ENCODE assay signal across 8 cellular contexts in the genomic region with DNA sequence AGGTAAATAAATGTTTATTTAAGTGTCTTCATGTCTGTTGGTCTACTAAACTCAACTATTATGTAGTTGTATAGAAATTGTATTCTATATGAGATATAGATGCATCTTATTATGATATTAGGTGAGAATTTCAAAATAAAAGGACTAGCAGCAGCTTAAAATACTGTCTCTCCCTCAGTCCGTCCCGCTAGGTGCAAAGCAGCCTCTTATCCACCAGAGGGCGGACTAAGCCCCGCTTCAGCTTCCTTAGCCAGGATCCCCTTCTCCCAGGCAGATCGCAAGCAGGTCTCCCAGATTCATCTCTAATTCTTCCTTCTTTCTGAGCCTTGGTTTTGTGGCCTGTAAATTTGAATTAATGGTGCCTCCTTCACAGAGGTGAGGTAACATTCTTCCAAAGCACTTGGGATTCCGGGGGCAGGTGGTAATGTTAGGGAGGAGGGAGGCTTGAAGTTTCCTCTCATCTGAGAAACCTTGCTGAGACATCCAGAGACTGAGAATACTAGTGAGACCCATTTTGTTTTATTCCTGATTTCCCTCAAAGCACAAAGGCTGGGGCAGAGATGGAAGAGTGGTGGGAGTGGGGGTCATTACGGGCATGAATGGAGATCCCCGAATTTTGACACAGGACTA. TPM values are rescaled to one million over a fixed set of nuclear protein-coding genes. Genes with fewer than 3 reads are reported as not detected.
DNase-seq lines count a peak whose midpoint lies in the region; ATAC-seq, FAIRE-seq and TF ChIP-seq lines count a peak whose summit lies in the region.

No MANE protein-coding gene starts in this region.

- no peaks in the 10 kb centered on the region for H3K9me1 ChIP-seq in endothelial cell of umbilical vein (replicated peaks; ENCODE audit: control insufficient read depth, extremely low read depth, insufficient read depth, low read length)

- no peak overlapping the region for H3K27ac ChIP-seq in endothelial cell of umbilical vein (ENCODE audit: insufficient read depth, low read depth, low read length)

- no peaks in the 10 kb centered on the region for H3K36me3 Mint-ChIP-seq in CD14-positive monocyte
- H3K36me3 Mint-ChIP-seq in activated CD8-positive, alpha-beta T cell treated with anti-CD3 and anti-CD28 coated beads, Interleukin-2, amount 10 ng/mL, durations not matched to agents 7 days and 5 days (ENCODE audit: low read depth), result no peaks in the 10 kb centered on the region
- no peaks in the 10 kb centered on the region for H3K36me3 Mint-ChIP-seq in stimulated activated memory B cell treated with anti-CD40 and anti-IgM and Interleukin-4, amounts not matched to agents 10 μg/mL and 1 μg/mL and 100 μg/mL, for 72 hours

- peaks cover 3% of the 10 kb centered on the region for H3K4me1 Mint-ChIP-seq in CD14-positive monocyte
- H3K4me1 Mint-ChIP-seq in activated CD8-positive, alpha-beta T cell treated with anti-CD3 and anti-CD28 coated beads, Interleukin-2, amount 10 ng/mL, durations not matched to agents 7 days and 5 days (ENCODE audit: low read depth), result no peaks in the 10 kb centered on the region
- H3K4me1 Mint-ChIP-seq in stimulated activated memory B cell treated with anti-CD40 and anti-IgM and Interleukin-4, amounts not matched to agents 10 μg/mL and 1 μg/mL and 100 μg/mL, for 72 hours, result peaks cover 6% of the 10 kb centered on the region

- H3K9ac ChIP-seq in endothelial cell of umbilical vein (replicated peaks; ENCODE audit: extremely low read depth, insufficient read depth, low read length), result no peak overlapping the region

- H3K27me3 Mint-ChIP-seq in CD14-positive monocyte (ENCODE audit: low read depth in 3 of 3), result peaks cover 2 to 5% (median 2%) of the 10 kb centered on the region in 3 donors
- H3K27me3 Mint-ChIP-seq in activated CD8-positive, alpha-beta T cell treated with anti-CD3 and anti-CD28 coated beads, Interleukin-2, amount 10 ng/mL, durations not matched to agents 7 days and 5 days (ENCODE audit: low read depth), result peaks cover 27% of the 10 kb centered on the region
- peaks cover 13% of the 10 kb centered on the region for H3K27me3 Mint-ChIP-seq in stimulated activated memory B cell treated with anti-CD40 and anti-IgM and Interleukin-4, amounts not matched to agents 10 μg/mL and 1 μg/mL and 100 μg/mL, for 72 hours

- H3K79me2 ChIP-seq in endothelial cell of umbilical vein (ENCODE audit: control insufficient read depth, insufficient read depth, low read length), result no peaks in the 10 kb centered on the region

- no peaks in the 10 kb centered on the region for H4K20me1 ChIP-seq in endothelial cell of umbilical vein (replicated peaks; ENCODE audit: control insufficient read depth, extremely low read depth, insufficient read depth, low read length)

- peaks cover 0 to 4% (median 3%) of the 10 kb centered on the region in 7 donors for H3K9me3 Mint-ChIP-seq in CD14-positive monocyte
- H3K9me3 Mint-ChIP-seq in activated CD8-positive, alpha-beta T cell treated with anti-CD3 and anti-CD28 coated beads, Interleukin-2, amount 10 ng/mL, durations not matched to agents 7 days and 5 days (ENCODE audit: insufficient read depth), result no peaks in the 10 kb centered on the region
- H3K9me3 Mint-ChIP-seq in stimulated activated memory B cell treated with anti-CD40 and anti-IgM and Interleukin-4, amounts not matched to agents 10 μg/mL and 1 μg/mL and 100 μg/mL, for 72 hours, result peaks cover 6% of the 10 kb centered on the region

- no peak overlapping the region for H3K27ac Mint-ChIP-seq in CD14-positive monocyte
- H3K27ac Mint-ChIP-seq in activated CD8-positive, alpha-beta T cell treated with anti-CD3 and anti-CD28 coated beads, Interleukin-2, amount 10 ng/mL, durations not matched to agents 7 days and 5 days, result no peak overlapping the region
- H3K27ac Mint-ChIP-seq in stimulated activated memory B cell treated with anti-CD40 and anti-IgM and Interleukin-4, amounts not matched to agents 10 μg/mL and 1 μg/mL and 100 μg/mL, for 72 hours, result no peak overlapping the region

- TF ChIP-seq CTCF in CD14-positive monocyte (IDR thresholded peaks at IDR 0.05) (peak; percentile 95), endothelial cell of umbilical vein (IDR thresholded peaks at IDR 0.05; ENCODE audit: extremely low read depth in 1 of 2, insufficient read depth in 1 of 2, low read depth in 1 of 2, low read length in 2 of 2) (peak; percentile 78 to 90)

- peak; percentile 63 for ATAC-seq in GM18870 (IDR thresholded peaks at IDR 0.05; ENCODE audit: unreplicated experiment)
- ATAC-seq in HG03139 (IDR thresholded peaks at IDR 0.05; ENCODE audit: unreplicated experiment), result peak; percentile 73
- peak; percentile 78 for ATAC-seq in activated CD8-positive, alpha-beta T cell treated with anti-CD3 and anti-CD28 coated beads, Interleukin-2, amount 10 ng/mL, durations not matched to agents 7 days and 5 days
- peak; percentile 76 for ATAC-seq in stimulated activated memory B cell treated with anti-CD40 and anti-IgM and Interleukin-4, amounts not matched to agents 10 μg/mL and 1 μg/mL and 100 μg/mL, for 72 hours

- dilution Hi-C loops in endothelial cell of umbilical vein (cut with MboI; ENCODE audit: extremely low pct_ligation_motif_present, low sequenced_read_pairs), result no loop called here

- no TSS peak for BruUV-seq in endothelial cell of umbilical vein (replicated peaks; lab: Mats Ljungman, UMichigan)

- FAIRE-seq in endothelial cell of umbilical vein (lab: Jason Lieb, UNC), result peak; percentile 82

- POLR2A ChIA-PET in activated CD8-positive, alpha-beta T cell treated with anti-CD3 and anti-CD28 coated beads, Interleukin-2, amount 10 ng/mL, durations not matched to agents 7 days and 5 days (lab: Charles Lee), result no interaction called here
- POLR2A ChIA-PET in endothelial cell of umbilical vein (lab: Charles Lee), result no interaction called here

- H2AFZ ChIP-seq in endothelial cell of umbilical vein (ENCODE audit: low read depth, low read length), result no peak overlapping the region

- no peaks in the 10 kb centered on the region for H3K4me1 ChIP-seq in endothelial cell of umbilical vein (ENCODE audit: control insufficient read depth, extremely low read depth, insufficient read depth, low read length)

- H3K4me3 ChIP-seq in endothelial cell of umbilical vein (replicated peaks in 1 of 3; ENCODE audit: insufficient read depth in 1 of 3, low read depth in 1 of 3, low read length in 3 of 3), result no peak overlapping the region

- H3K36me3 ChIP-seq in endothelial cell of umbilical vein (ENCODE audit: control insufficient read depth in 2 of 2, extremely low read depth in 1 of 2, insufficient read depth in 2 of 2, low read length in 2 of 2), result no peaks in the 10 kb centered on the region

- intact Hi-C loops in CD14-positive monocyte (cut with micrococcal nuclease) (loop anchor here (2.0 kb wide), 1 partner anchor 108 kb away; no protein-coding TSS in a partner anchor), endothelial cell of umbilical vein (cut with micrococcal nuclease) (loop anchor here (1.0 to 5.0 kb wide), 3 partner anchors 58 to 1511 kb away; no protein-coding TSS in a partner anchor)

- CTCF ChIA-PET in activated CD8-positive, alpha-beta T cell treated with anti-CD3 and anti-CD28 coated beads, Interleukin-2, amount 10 ng/mL, durations not matched to agents 7 days and 5 days (lab: Charles Lee), result interaction anchor here (0.6 to 7.1 kb wide), 35 partner anchors 9 to 193 kb away, joined by 3 to 113 read pairs (median 5); partner anchors contain the start of gene INSC
- CTCF ChIA-PET in endothelial cell of umbilical vein (lab: Charles Lee), result interaction anchor here (0.6 to 4.2 kb wide), 30 partner anchors 9 to 1516 kb away, joined by 3 to 94 read pairs (median 4); no protein-coding TSS in a partner anchor

- no peaks in the 10 kb centered on the region for H3K9me3 ChIP-seq in endothelial cell of umbilical vein (replicated peaks; ENCODE audit: control insufficient read depth, insufficient read depth, low read length)

- no peak overlapping the region for H3K4me2 ChIP-seq in endothelial cell of umbilical vein (ENCODE audit: insufficient read depth, low read length)

- peaks cover 4 to 5% of the 10 kb centered on the region in 2 experiments for H3K27me3 ChIP-seq in endothelial cell of umbilical vein (ENCODE audit: control insufficient read depth in 2 of 2, insufficient read depth in 2 of 2, low read length in 2 of 2)

- TF ChIP-seq POLR2A in endothelial cell of umbilical vein (IDR thresholded peaks at IDR 0.05; ENCODE audit: low read depth, low read length), result no peak

- no peak overlapping the region for H3K4me3 Mint-ChIP-seq in CD14-positive monocyte
- no peak overlapping the region for H3K4me3 Mint-ChIP-seq in activated CD8-positive, alpha-beta T cell treated with anti-CD3 and anti-CD28 coated beads, Interleukin-2, amount 10 ng/mL, durations not matched to agents 7 days and 5 days
- no peak overlapping the region for H3K4me3 Mint-ChIP-seq in stimulated activated memory B cell treated with anti-CD40 and anti-IgM and Interleukin-4, amounts not matched to agents 10 μg/mL and 1 μg/mL and 100 μg/mL, for 72 hours

- DNase-seq in CD14-positive monocyte (ENCODE audit: low spot score), result no peak
- DNase-seq in NCI-H345 (lab: John Stamatoyannopoulos, UW), result peak; percentile 64
- DNase-seq in activated CD8-positive, alpha-beta T cell treated with anti-CD3 and anti-CD28 coated beads, Interleukin-2, amount 10 ng/mL, durations not matched to agents 7 days and 5 days, result peak; percentile 67
- DNase-seq in endothelial cell of umbilical vein (ENCODE audit: low read depth, low spot score), result peak; percentile 63
- peak; percentile 65 for DNase-seq in mucosa of gallbladder (ENCODE audit: low spot score)

RNA-seq across cellular contexts. Expression of gene INSC, which starts 13.5 kb away (rescaled TPM):
- polyA plus RNA-seq in CD14-positive monocyte (not detected), endothelial cell of umbilical vein (not detected in 2 replicates)
- total RNA-seq in activated CD8-positive, alpha-beta T cell treated with anti-CD3 and anti-CD28 coated beads, Interleukin-2, amount 10 ng/mL, durations not matched to agents 7 days and 5 days, result under 1 TPM; 0.13 to 0.34 TPM
- total RNA-seq in endothelial cell of umbilical vein (not detected in 2 replicates), mucosa of gallbladder (1.2 TPM)
- not detected in 2 replicates for polyA plus RNA-seq in endothelial cell of umbilical vein (2011; cell fraction: cytosol; rRNA removed)
- not detected in 2 replicates for polyA plus RNA-seq in endothelial cell of umbilical vein (2011; cell fraction: nucleus; rRNA removed)
- not detected in 2 replicates for polyA plus RNA-seq in endothelial cell of umbilical vein (2012)
- not detected in 2 replicates for polyA minus RNA-seq in endothelial cell of umbilical vein
- not detected for polyA minus RNA-seq in endothelial cell of umbilical vein (2011; cell fraction: cytosol; rRNA and poly(A)+ RNA removed)
- polyA minus RNA-seq in endothelial cell of umbilical vein (2011; cell fraction: nucleus; rRNA and poly(A)+ RNA removed), result not detected in 2 replicates

RNA-seq across cellular contexts. Expression of gene CALCB, which starts 27.8 kb away (rescaled TPM):
- not detected for polyA plus RNA-seq in CD14-positive monocyte
- under 1 TPM; 0.79 to 0.91 TPM for total RNA-seq in activated CD8-positive, alpha-beta T cell treated with anti-CD3 and anti-CD28 coated beads, Interleukin-2, amount 10 ng/mL, durations not matched to agents 7 days and 5 days
- total RNA-seq in endothelial cell of umbilical vein, result not detected in 2 replicates
- not detected in 2 replicates for polyA plus RNA-seq in endothelial cell of umbilical vein
- polyA plus RNA-seq in endothelial cell of umbilical vein (2011; cell fraction: cytosol; rRNA removed), result not detected in 2 replicates
- not detected in 2 replicates for polyA plus RNA-seq in endothelial cell of umbilical vein (2011; cell fraction: nucleus; rRNA removed)
- not detected in 2 replicates for polyA plus RNA-seq in endothelial cell of umbilical vein (2012)
- not detected in 2 replicates for polyA minus RNA-seq in endothelial cell of umbilical vein
- polyA minus RNA-seq in endothelial cell of umbilical vein (2011; cell fraction: cytosol; rRNA and poly(A)+ RNA removed), result not detected
- polyA minus RNA-seq in endothelial cell of umbilical vein (2011; cell fraction: nucleus; rRNA and poly(A)+ RNA removed), result not detected in 2 replicates
- not detected for total RNA-seq in mucosa of gallbladder
